In genomic region chr11:102318469-102318868, GRCh38 we compare ENCODE assay signal across 8 cellular contexts. TPM values are rescaled to one million over a fixed set of nuclear protein-coding genes. Genes with fewer than 3 reads are reported as not detected.
DNase-seq lines count a peak whose midpoint lies in the region; ATAC-seq and TF ChIP-seq lines count a peak whose summit lies in the region.

No MANE protein-coding gene starts in this region.

- no peak for ATAC-seq in natural killer cell
- no peak for ATAC-seq in omental fat pad (ENCODE audit: low FRiP score)

- no peaks in the 10 kb centered on the region for H3K9me3 ChIP-seq in MG63

- peaks cover 51 to 62% of the 10 kb centered on the region in 2 donors for H3K4me1 Mint-ChIP-seq in natural killer cell

- no peaks in the 10 kb centered on the region for H3K9me3 Mint-ChIP-seq in natural killer cell

- TF ChIP-seq CTCF in GM12873 (IDR thresholded peaks at IDR 0.05; ENCODE audit: insufficient read depth, low read depth, low read length, missing control alignments) (peak; percentile 29), natural killer cell (IDR thresholded peaks at IDR 0.05) (no peak), omental fat pad (IDR thresholded peaks at IDR 0.05) (no peak)

- no peak overlapping the region for H3K27ac ChIP-seq in substantia nigra (ENCODE audit: low read depth, low read length, poor library complexity, severe bottlenecking)

- H3K4me3 Mint-ChIP-seq in natural killer cell = peak overlapping the region; percentile 95

- intact Hi-C loops in natural killer cell (cut with micrococcal nuclease) = no loop called here

- H3K36me3 ChIP-seq in MG63 = no peaks in the 10 kb centered on the region

- peak overlapping the region; percentile 96 to 97 for H3K27ac Mint-ChIP-seq in natural killer cell

- DNase-seq in MG63 = peak; percentile 43
- DNase-seq in activated effector memory CD4-positive, alpha-beta T cell treated with Interleukin-2 at 50 U/mL for 16 hours = peak; percentile 36
- DNase-seq in natural killer cell = no peak
- no peak for DNase-seq in NCI-H1048 (lab: John Stamatoyannopoulos, UW)
- no peak for DNase-seq in omental fat pad (ENCODE audit: low spot score)
- no peak for DNase-seq in substantia nigra (lab: John Stamatoyannopoulos, UW)
- DNase-seq in amygdala (lab: John Stamatoyannopoulos, UW) = no peak

- no peaks in the 10 kb centered on the region for H3K27me3 ChIP-seq in MG63

- no peak overlapping the region; the same call in 1 of the 2 replicates for H3K4me3 ChIP-seq in MG63

- no peaks in the 10 kb centered on the region for H3K27me3 Mint-ChIP-seq in natural killer cell (ENCODE audit: low read depth in 2 of 2)

- H3K36me3 Mint-ChIP-seq in natural killer cell = no peaks in the 10 kb centered on the region

RNA-seq across cellular contexts. Expression of gene BIRC3, which starts 1.2 kb away (rescaled TPM):
- total RNA-seq in MG63 (2014; rRNA removed; shearing (Covaris generic); ENCODE audit: low replicate concordance) = 0.59 and 5.2 TPM in 2 replicates
- total RNA-seq in natural killer cell (10 to 100 TPM; 14.2 to 92.3 (median 20.1) TPM), omental fat pad (10 to 100 TPM in 1 of 4 donors, 1 to 10 TPM in 3; 3.4 to 30.2 (median 9.1) TPM)

RNA-seq across cellular contexts. Expression of gene BIRC2, which starts 28.5 kb away (rescaled TPM):
- total RNA-seq in MG63 (2014; rRNA removed; shearing (Covaris generic); ENCODE audit: low replicate concordance) = 35.5 and 130 TPM in 2 replicates
- total RNA-seq in natural killer cell (100 to 1,000 TPM in 2 of 3 donors, 10 to 100 TPM in 1; 92.2 to 146 (median 111) TPM), omental fat pad (10 to 100 TPM; 39.4 to 56.0 (median 53.4) TPM)

Comparison
In these comparisons a context has a peak if more than half of its experiments do, and no peak if none do; other contexts are left out.
1. DNase-seq: peak in MG63 (single experiment) and activated effector memory CD4-positive, alpha-beta T cell treated with Interleukin-2 at 50 U/mL for 16 hours (single experiment); none in natural killer cell (single experiment), NCI-H1048 (single experiment), omental fat pad (single experiment), substantia nigra (0 of 49) and amygdala (0 of 56).